Comparison of ENCODE assay signal across 16 cellular contexts in the genomic region with DNA sequence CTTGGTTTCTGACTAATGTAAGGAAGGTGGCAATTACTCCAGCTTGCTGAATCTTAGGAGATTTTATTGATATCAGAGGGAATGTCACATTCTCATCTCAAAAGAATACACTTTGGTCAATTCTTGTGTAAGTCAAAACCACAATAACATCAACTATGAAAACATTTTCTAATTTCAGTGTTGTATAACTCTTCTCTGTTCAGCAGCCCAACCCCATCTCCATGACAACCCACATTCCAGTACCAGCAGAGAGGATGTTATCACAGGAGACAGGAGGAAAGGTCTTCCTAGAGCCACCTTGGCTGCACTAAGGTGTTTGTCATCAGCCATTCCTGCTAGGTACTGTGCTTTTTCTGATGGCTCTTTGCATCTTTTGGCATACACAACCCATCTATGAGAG.
A peak's percentile ranks its signal among the peaks of the same experiment; 100 is the strongest.
DNase-seq lines count a peak whose midpoint lies in the region; ATAC-seq and TF ChIP-seq lines count a peak whose summit lies in the region.
"Had no signal": no experiment of that assay in that cellular context is flagged by ENCODE, and none has a peak within 500 bp of the region (broad histone marks: within the 10 kb centered on the region; RNA-seq: fewer than 3 reads in every experiment).

No MANE protein-coding gene starts in this region.

- no peaks in the 10 kb centered on the region for H3K36me3 ChIP-seq in adipocyte (ENCODE audit: control insufficient read depth, insufficient read depth, low read length, severe bottlenecking)
- H3K36me3 ChIP-seq: BLaER1 treated with 17β-estradiol and CSF1 and Interleukin-3, amounts not matched to agents 10 nM and 100 nM had no signal

- no peak overlapping the region for H3K4me3 Mint-ChIP-seq in activated CD4-positive, alpha-beta memory T cell treated with anti-CD3 and anti-CD28 coated beads, Interleukin-2, amount 10 ng/mL, durations not matched to agents 7 days and 5 days
- no peak overlapping the region for H3K4me3 Mint-ChIP-seq in stimulated activated memory B cell treated with anti-CD40 and anti-IgM and Interleukin-4, amounts not matched to agents 10 μg/mL and 1 μg/mL and 100 μg/mL, for 72 hours
- H3K4me3 Mint-ChIP-seq: CD8-positive, alpha-beta T cell; H9 had no signal

- CTCF ChIA-PET in activated CD4-positive, alpha-beta memory T cell treated with anti-CD3 and anti-CD28 coated beads, Interleukin-2, amount 10 ng/mL, durations not matched to agents 7 days and 5 days (lab: Charles Lee): no interaction called here
- CTCF ChIA-PET in GM10248 (lab: Yijun Ruan, JAX): no interaction called here

- no peak for TF ChIP-seq CTCF in AG09309 (IDR thresholded peaks at IDR 0.05; ENCODE audit: control insufficient read depth, insufficient read depth, low read depth, low read length, missing control alignments)
- TF ChIP-seq CTCF in GM10248 (IDR thresholded peaks at IDR 0.05; ENCODE audit: control extremely low read depth, extremely low read depth, low read depth, missing control alignments): no peak

- POLR2A ChIA-PET in activated CD4-positive, alpha-beta memory T cell treated with anti-CD3 and anti-CD28 coated beads, Interleukin-2, amount 10 ng/mL, durations not matched to agents 7 days and 5 days (lab: Charles Lee): no interaction called here
- POLR2A ChIA-PET in GM10248 (lab: Yijun Ruan, JAX): no interaction called here

- no peaks in the 10 kb centered on the region for H3K27me3 Mint-ChIP-seq in activated CD4-positive, alpha-beta memory T cell treated with anti-CD3 and anti-CD28 coated beads, Interleukin-2, amount 10 ng/mL, durations not matched to agents 7 days and 5 days
- no peaks in the 10 kb centered on the region for H3K27me3 Mint-ChIP-seq in stimulated activated memory B cell treated with anti-CD40 and anti-IgM and Interleukin-4, amounts not matched to agents 10 μg/mL and 1 μg/mL and 100 μg/mL, for 72 hours

- no peaks in the 10 kb centered on the region for H3K36me3 Mint-ChIP-seq in activated CD4-positive, alpha-beta memory T cell treated with anti-CD3 and anti-CD28 coated beads, Interleukin-2, amount 10 ng/mL, durations not matched to agents 7 days and 5 days (ENCODE audit: low read depth)
- H3K36me3 Mint-ChIP-seq in stimulated activated memory B cell treated with anti-CD40 and anti-IgM and Interleukin-4, amounts not matched to agents 10 μg/mL and 1 μg/mL and 100 μg/mL, for 72 hours: no peaks in the 10 kb centered on the region
- H3K36me3 Mint-ChIP-seq: CD8-positive, alpha-beta T cell had no signal

- H3K4me1 Mint-ChIP-seq in activated CD4-positive, alpha-beta memory T cell treated with anti-CD3 and anti-CD28 coated beads, Interleukin-2, amount 10 ng/mL, durations not matched to agents 7 days and 5 days: no peaks in the 10 kb centered on the region
- no peaks in the 10 kb centered on the region for H3K4me1 Mint-ChIP-seq in stimulated activated memory B cell treated with anti-CD40 and anti-IgM and Interleukin-4, amounts not matched to agents 10 μg/mL and 1 μg/mL and 100 μg/mL, for 72 hours

- ATAC-seq in stimulated activated memory B cell treated with anti-CD40 and anti-IgM and Interleukin-4, amounts not matched to agents 10 μg/mL and 1 μg/mL and 100 μg/mL, for 72 hours: no peak
- ATAC-seq: CD8-positive, alpha-beta T cell had no signal

- H3K4me3 ChIP-seq in AG09309 (ENCODE audit: control insufficient read depth, low read depth, low read length) (no peak overlapping the region), adipocyte (ENCODE audit: low read length) (no peak overlapping the region)
- H3K4me3 ChIP-seq: BLaER1 treated with 17β-estradiol and CSF1 and Interleukin-3, amounts not matched to agents 10 nM and 100 nM had no signal

- no peak overlapping the region for H3K9ac ChIP-seq in adipocyte (ENCODE audit: low read length)
- H3K9ac ChIP-seq: BLaER1 treated with 17β-estradiol and CSF1 and Interleukin-3, amounts not matched to agents 10 nM and 100 nM had no signal

- DNase-seq in AG09309 (ENCODE audit: low read depth) (peak; percentile 25), EH (ENCODE audit: low read depth) (peak; percentile 18), adipocyte (ENCODE audit: low read depth) (peak; percentile 12), NOMO-1 treated with DMSO at 0.1 percent for 48 hours (lab: John Stamatoyannopoulos, UW; ENCODE audit: unreplicated experiment) (no peak), GM10248 (ENCODE audit: extremely low spot score) (no peak)
- DNase-seq in activated CD4-positive, alpha-beta memory T cell treated with anti-CD3 and anti-CD28 coated beads, Interleukin-2, amount 10 ng/mL, durations not matched to agents 7 days and 5 days: no peak
- DNase-seq: 8988T; CD8-positive, alpha-beta T cell; COR-L47; DMS 273 treated with DMSO at 0.1 percent for 48 hours; DMS53; DND-41; H9; KG1 had no signal

- no peaks in the 10 kb centered on the region for H3K4me1 ChIP-seq in adipocyte (ENCODE audit: control insufficient read depth, insufficient read depth, low read length)
- H3K4me1 ChIP-seq: BLaER1 treated with 17β-estradiol and CSF1 and Interleukin-3, amounts not matched to agents 10 nM and 100 nM had no signal

- H3K27ac Mint-ChIP-seq in activated CD4-positive, alpha-beta memory T cell treated with anti-CD3 and anti-CD28 coated beads, Interleukin-2, amount 10 ng/mL, durations not matched to agents 7 days and 5 days: no peak overlapping the region
- no peak overlapping the region for H3K27ac Mint-ChIP-seq in stimulated activated memory B cell treated with anti-CD40 and anti-IgM and Interleukin-4, amounts not matched to agents 10 μg/mL and 1 μg/mL and 100 μg/mL, for 72 hours
- H3K27ac Mint-ChIP-seq: CD8-positive, alpha-beta T cell; H9 had no signal

- no peaks in the 10 kb centered on the region for H3K9me3 Mint-ChIP-seq in activated CD4-positive, alpha-beta memory T cell treated with anti-CD3 and anti-CD28 coated beads, Interleukin-2, amount 10 ng/mL, durations not matched to agents 7 days and 5 days
- H3K9me3 Mint-ChIP-seq in stimulated activated memory B cell treated with anti-CD40 and anti-IgM and Interleukin-4, amounts not matched to agents 10 μg/mL and 1 μg/mL and 100 μg/mL, for 72 hours: peaks cover 3% of the 10 kb centered on the region
- H3K9me3 Mint-ChIP-seq: CD8-positive, alpha-beta T cell had no signal

- H3K9me3 ChIP-seq in adipocyte (ENCODE audit: control insufficient read depth, low read length): no peaks in the 10 kb centered on the region

- no peaks in the 10 kb centered on the region for H3K27me3 ChIP-seq in adipocyte (replicated peaks; ENCODE audit: control insufficient read depth, insufficient read depth, low read length)
- H3K27me3 ChIP-seq: BLaER1 treated with 17β-estradiol and CSF1 and Interleukin-3, amounts not matched to agents 10 nM and 100 nM had no signal

Comparison
In these comparisons a context has a peak if more than half of its experiments do, and no peak if none do; other contexts are left out.
1. DNase-seq: peak in AG09309 (single experiment), EH (single experiment) and adipocyte (single experiment); none in NOMO-1 treated with DMSO at 0.1 percent for 48 hours (single experiment), activated CD4-positive, alpha-beta memory T cell treated with anti-CD3 and anti-CD28 coated beads, Interleukin-2, amount 10 ng/mL, durations not matched to agents 7 days and 5 days (single experiment) and GM10248 (single experiment).